In genomic region chr2:196336715-196337617, GRCh38 we compare ENCODE assay signal across 8 cellular contexts.
DNase-seq lines count a peak whose midpoint lies in the region; ATAC-seq and TF ChIP-seq lines count a peak whose summit lies in the region.

No MANE protein-coding gene starts in this region.

- peak; percentile 14 for DNase-seq in activated naive CD4-positive, alpha-beta T cell treated with Interleukin-2 at 50 U/mL for 16 hours
- DNase-seq in activated naive CD4-positive, alpha-beta T cell (lab: John Stamatoyannopoulos, UW), result no peak
- peak; percentile 15 for DNase-seq in activated CD4-positive, alpha-beta T cell treated with anti-CD3 and anti-CD28 coated beads for 1 hour
- DNase-seq in esophagus muscularis mucosa (ENCODE audit: extremely low spot score), result peak; percentile 53
- no peak for DNase-seq in prostate gland (ENCODE audit: low spot score)
- DNase-seq in activated T-helper 2 cell treated with anti-CD3 and anti-CD28 coated beads, Interferon-gamma antibody, Interleukin-2, Interleukin-4, amounts not matched to agents 10 μg/mL and 5 μg/mL and 100 μg/mL, durations not matched to agents 14 hours and 24 hours and 36 hours (ENCODE audit: low spot score), result no peak

- no peak overlapping the region for H3K4me3 ChIP-seq in KMS-11 (IDR thresholded peaks at IDR 0.05; ENCODE audit: insufficient read depth, low read depth, low read length)
- no peak overlapping the region for H3K4me3 ChIP-seq in esophagus muscularis mucosa
- no peak overlapping the region for H3K4me3 ChIP-seq in prostate gland

- H2AFZ ChIP-seq in KMS-11 (ENCODE audit: low read depth), result peak overlapping the region; percentile 37; the same call in 1 of the 2 replicates

- H3K9ac ChIP-seq in KMS-11, result peak overlapping the region; percentile 18; the same call in 1 of the 2 replicates

- peaks cover 4% of the 10 kb centered on the region for H3K4me1 Mint-ChIP-seq in activated T-helper 2 cell treated with anti-CD3 and anti-CD28 coated beads, Interferon-gamma antibody, Interleukin-2, Interleukin-4, amounts not matched to agents 10 μg/mL and 5 μg/mL and 100 μg/mL, durations not matched to agents 14 hours and 24 hours and 36 hours (ENCODE audit: low read depth)

- H3K27ac ChIP-seq in KMS-11, result peak overlapping the region; percentile 50
- H3K27ac ChIP-seq in esophagus muscularis mucosa (replicated peaks in 1 of 4), result no peak overlapping the region
- no peak overlapping the region for H3K27ac ChIP-seq in prostate gland

- TF ChIP-seq CTCF in KMS-11 (conservative IDR thresholded peaks at IDR 0.05; ENCODE audit: low read depth, low read length) (peak; percentile 74; the same call in 1 of the 2 replicates), esophagus muscularis mucosa (IDR thresholded peaks at IDR 0.05) (peak; percentile 21 to 42 (median 28)), prostate gland (IDR thresholded peaks at IDR 0.05) (peak in 3 of 4 experiments; percentile 33 to 56 (median 34))

- peaks cover 25% of the 10 kb centered on the region for H3K4me1 ChIP-seq in KMS-11 (ENCODE audit: low read depth, poor library complexity, severe bottlenecking)
- peaks cover 0 to 21% (median 12%) of the 10 kb centered on the region in 4 donors for H3K4me1 ChIP-seq in esophagus muscularis mucosa
- H3K4me1 ChIP-seq in prostate gland (replicated peaks), result no peaks in the 10 kb centered on the region

- no peaks in the 10 kb centered on the region for H3K79me2 ChIP-seq in KMS-11 (ENCODE audit: insufficient read depth, low read depth)

- peaks cover 16% of the 10 kb centered on the region for H3K27me3 Mint-ChIP-seq in activated T-helper 2 cell treated with anti-CD3 and anti-CD28 coated beads, Interferon-gamma antibody, Interleukin-2, Interleukin-4, amounts not matched to agents 10 μg/mL and 5 μg/mL and 100 μg/mL, durations not matched to agents 14 hours and 24 hours and 36 hours (ENCODE audit: low read depth)

- no peaks in the 10 kb centered on the region for H4K20me1 ChIP-seq in KMS-11 (ENCODE audit: insufficient read depth)

- H3K36me3 ChIP-seq in KMS-11 (ENCODE audit: insufficient read depth) (no peaks in the 10 kb centered on the region), esophagus muscularis mucosa (no peaks in the 10 kb centered on the region), prostate gland (no peaks in the 10 kb centered on the region)

- no peaks in the 10 kb centered on the region for H3K36me3 Mint-ChIP-seq in activated T-helper 2 cell treated with anti-CD3 and anti-CD28 coated beads, Interferon-gamma antibody, Interleukin-2, Interleukin-4, amounts not matched to agents 10 μg/mL and 5 μg/mL and 100 μg/mL, durations not matched to agents 14 hours and 24 hours and 36 hours (ENCODE audit: low read depth)

- no peaks in the 10 kb centered on the region for H3K27me3 ChIP-seq in KMS-11 (ENCODE audit: insufficient read depth, low read depth)
- H3K27me3 ChIP-seq in esophagus muscularis mucosa, result no peaks in the 10 kb centered on the region
- H3K27me3 ChIP-seq in prostate gland (replicated peaks; ENCODE audit: insufficient read depth), result no peaks in the 10 kb centered on the region

- no peaks in the 10 kb centered on the region for H3K9me3 ChIP-seq in esophagus muscularis mucosa
- no peaks in the 10 kb centered on the region for H3K9me3 ChIP-seq in prostate gland

- 67% methylated on average over 6 of the region's 6 CpGs for WGBS in esophagus muscularis mucosa
- whole genome bisulfite sequencing in prostate gland, result 69% methylated on average over 6 of the region's 6 CpGs

- no peak overlapping the region for H3K4me3 Mint-ChIP-seq in activated T-helper 2 cell treated with anti-CD3 and anti-CD28 coated beads, Interferon-gamma antibody, Interleukin-2, Interleukin-4, amounts not matched to agents 10 μg/mL and 5 μg/mL and 100 μg/mL, durations not matched to agents 14 hours and 24 hours and 36 hours (ENCODE audit: low read depth)

- TF ChIP-seq POLR2A in esophagus muscularis mucosa (IDR thresholded peaks at IDR 0.05; ENCODE audit: low read depth) (no peak), prostate gland (IDR thresholded peaks at IDR 0.05) (no peak)

- peak overlapping the region; percentile 75 for H3K4me2 ChIP-seq in KMS-11

- no peak for ATAC-seq in HG03457 (IDR thresholded peaks at IDR 0.05; ENCODE audit: unreplicated experiment)

- H3K27ac Mint-ChIP-seq in activated T-helper 2 cell treated with anti-CD3 and anti-CD28 coated beads, Interferon-gamma antibody, Interleukin-2, Interleukin-4, amounts not matched to agents 10 μg/mL and 5 μg/mL and 100 μg/mL, durations not matched to agents 14 hours and 24 hours and 36 hours, result no peak overlapping the region

- TF ChIP-seq EP300 in esophagus muscularis mucosa (IDR thresholded peaks at IDR 0.05), result no peak

- intact Hi-C loops in esophagus muscularis mucosa (cut with DNase I) (loop anchor here (5.0 kb wide), 1 partner anchor 260 kb away; no protein-coding TSS in a partner anchor), prostate gland (cut with DNase I) (no loop called here)
- intact Hi-C loops in activated T-helper 2 cell treated with anti-CD3 and anti-CD28 coated beads, Interferon-gamma antibody, Interleukin-2, Interleukin-4, amounts not matched to agents 10 μg/mL and 5 μg/mL and 100 μg/mL, durations not matched to agents 14 hours and 24 hours and 36 hours (cut with micrococcal nuclease), result loop anchor here (1.0 to 5.0 kb wide), 3 partner anchors 40 to 259 kb away; no protein-coding TSS in a partner anchor

- no peaks in the 10 kb centered on the region for H3K9me3 Mint-ChIP-seq in activated T-helper 2 cell treated with anti-CD3 and anti-CD28 coated beads, Interferon-gamma antibody, Interleukin-2, Interleukin-4, amounts not matched to agents 10 μg/mL and 5 μg/mL and 100 μg/mL, durations not matched to agents 14 hours and 24 hours and 36 hours

Comparison
In these comparisons a context has a peak if more than half of its experiments do, and no peak if none do; other contexts are left out.
1. DNase-seq: peak in activated naive CD4-positive, alpha-beta T cell treated with Interleukin-2 at 50 U/mL for 16 hours (single experiment), activated CD4-positive, alpha-beta T cell treated with anti-CD3 and anti-CD28 coated beads for 1 hour (single experiment) and esophagus muscularis mucosa (single experiment); none in activated naive CD4-positive, alpha-beta T cell (0 of 4), prostate gland (single experiment) and activated T-helper 2 cell treated with anti-CD3 and anti-CD28 coated beads, Interferon-gamma antibody, Interleukin-2, Interleukin-4, amounts not matched to agents 10 μg/mL and 5 μg/mL and 100 μg/mL, durations not matched to agents 14 hours and 24 hours and 36 hours (single experiment).
2. Peak in every context shown above with its lines, with median percentiles within 50 percentile points of each other: CTCF ChIP-seq.